In genomic region chrX:13153796-13154195, GRCh38 we compare ENCODE assay signal across 27 cellular contexts.
DNase-seq lines count a peak whose midpoint lies in the region; ATAC-seq and TF ChIP-seq lines count a peak whose summit lies in the region.
"Had no signal": no experiment of that assay in that cellular context is flagged by ENCODE, and none has a peak within 500 bp of the region (broad histone marks: within the 10 kb centered on the region; RNA-seq: fewer than 3 reads in every experiment).

No MANE protein-coding gene starts in this region.

- H3K23me2 ChIP-seq in H9 (ENCODE audit: insufficient read length, low read depth, low read length, poor library complexity, severe bottlenecking) = no peaks in the 10 kb centered on the region

- H3K14ac ChIP-seq in H9 (ENCODE audit: insufficient read depth, low read length) = no peak overlapping the region

- no peak overlapping the region for H2BK120ac ChIP-seq in H9 (ENCODE audit: low read depth, low read length, poor library complexity, severe bottlenecking)

- no peak for TF ChIP-seq CTCF in type B pancreatic cell (conservative IDR thresholded peaks at IDR 0.05)
- no peak for TF ChIP-seq CTCF in H9 (conservative IDR thresholded peaks at IDR 0.05)

- peaks cover 4% of the 10 kb centered on the region; the same call in 1 of the 2 replicates for H3K4me1 ChIP-seq in H9 (ENCODE audit: insufficient read depth, low read length)
- H3K4me1 ChIP-seq: ascending aorta, BLaER1, foreskin keratinocyte had no signal

- H4K8ac ChIP-seq in H9 (replicated peaks; ENCODE audit: insufficient read length, low read depth, low read length) = no peak overlapping the region

- H3K4me2 ChIP-seq in H9 (ENCODE audit: insufficient read depth, insufficient read length, low read length) = no peak overlapping the region
- H3K4me2 ChIP-seq: BLaER1, KMS-11 had no signal

- H4K91ac ChIP-seq in H9 (ENCODE audit: insufficient read length, low read depth, low read length) = no peak overlapping the region

- H3K9me3 ChIP-seq in MG63 (peaks cover 6% of the 10 kb centered on the region), H9 (ENCODE audit: control insufficient read depth, low read depth, low read length) (peaks cover 19% of the 10 kb centered on the region)
- H3K9me3 ChIP-seq: ascending aorta had no signal

- no peak overlapping the region for H2AFZ ChIP-seq in H9 (ENCODE audit: low read length)

- no peak overlapping the region for H3K9ac ChIP-seq in H9 (ENCODE audit: extremely low read depth, insufficient read length, low read length)
- H3K9ac ChIP-seq: BLaER1, KMS-11 had no signal

- no peaks in the 10 kb centered on the region for H3K79me1 ChIP-seq in H9 (ENCODE audit: insufficient read depth, low read depth, low read length, poor library complexity, severe bottlenecking)

- no peaks in the 10 kb centered on the region for H3K36me3 Mint-ChIP-seq in type B pancreatic cell
- peaks cover 16 to 26% (median 26%) of the 10 kb centered on the region in 3 experiments for H3K36me3 Mint-ChIP-seq in H9 (ENCODE audit: insufficient read depth in 1 of 3, low read depth in 3 of 3)

- no peak overlapping the region for H4K5ac ChIP-seq in H9 (ENCODE audit: insufficient read length, low read depth, low read length)

- H3K18ac ChIP-seq in H9 (ENCODE audit: insufficient read length, low read depth, low read length) = no peak overlapping the region

- H2BK20ac ChIP-seq in H9 (ENCODE audit: low read depth, low read length, poor library complexity, severe bottlenecking) = no peak overlapping the region

- H2BK5ac ChIP-seq in H9 (ENCODE audit: insufficient read length, low read length) = no peak overlapping the region

- ATAC-seq in HG03354 (IDR thresholded peaks at IDR 0.05; ENCODE audit: poor library complexity, severe bottlenecking, unreplicated experiment) = no peak
- ATAC-seq: activated naive CD4-positive, alpha-beta T cell treated with anti-CD3 and anti-CD28 coated beads, Interleukin-2, amount 50 U/mL, for 72 hours; activated T-helper 17 cell treated with anti-CD3 and anti-CD28 coated beads, Interleukin-2, amount 50 U/mL, for 72 hours; foreskin keratinocyte; HCT116; naive thymus-derived CD4-positive, alpha-beta T cell; WTC11 had no signal

- H4K20me1 ChIP-seq in H9 (ENCODE audit: control insufficient read depth, insufficient read depth, insufficient read length) = no peaks in the 10 kb centered on the region
- H4K20me1 ChIP-seq: BLaER1 had no signal

- WGBS in H9 (ENCODE audit: extremely low coverage, insufficient read length, low lambda C conversion rate) = no CpG with 5 or more reads among the region's 3 CpGs

- H3K27ac Mint-ChIP-seq in type B pancreatic cell (no peak overlapping the region), H9 (no peak overlapping the region)
- H3K27ac Mint-ChIP-seq: activated T-helper 17 cell treated with anti-CD3 and anti-CD28 coated beads, Interleukin-2, amount 50 U/mL, for 72 hours; mesothelial cell of epicardium had no signal

- no peak overlapping the region for H3K4me3 Mint-ChIP-seq in type B pancreatic cell
- peak overlapping the region in 1 of 2 experiments; percentile 36; a peak in 2 of 5 replicates for H3K4me3 Mint-ChIP-seq in H9
- H3K4me3 Mint-ChIP-seq: activated T-helper 17 cell treated with anti-CD3 and anti-CD28 coated beads, Interleukin-2, amount 50 U/mL, for 72 hours; mesothelial cell of epicardium; WTC11 had no signal

- H3K4me3 ChIP-seq in MG63 = no peak overlapping the region
- H3K4me3 ChIP-seq: ascending aorta, BLaER1 had no signal

- no peaks in the 10 kb centered on the region for H3K27me3 Mint-ChIP-seq in type B pancreatic cell
- no peaks in the 10 kb centered on the region for H3K27me3 Mint-ChIP-seq in H9 (ENCODE audit: low read depth)
- H3K27me3 Mint-ChIP-seq: activated T-helper 17 cell treated with anti-CD3 and anti-CD28 coated beads, Interleukin-2, amount 50 U/mL, for 72 hours; naive thymus-derived CD4-positive, alpha-beta T cell had no signal

- H3K9me3 Mint-ChIP-seq in type B pancreatic cell (peaks cover 10% of the 10 kb centered on the region), H9 (peaks cover 58 to 64% of the 10 kb centered on the region in 2 experiments)
- H3K9me3 Mint-ChIP-seq: activated T-helper 17 cell treated with anti-CD3 and anti-CD28 coated beads, Interleukin-2, amount 50 U/mL, for 72 hours had no signal

- no peak overlapping the region for H2BK12ac ChIP-seq in H9 (ENCODE audit: insufficient read length, low read depth, low read length)

- H3K79me2 ChIP-seq in H9 (ENCODE audit: insufficient read depth, low read length) = no peaks in the 10 kb centered on the region

- H3K27ac ChIP-seq in H9 (ENCODE audit: insufficient read length, low read depth, low read length) = no peak overlapping the region
- H3K27ac ChIP-seq: ascending aorta, BLaER1, foreskin keratinocyte, KMS-11 had no signal

- H3K4me1 Mint-ChIP-seq in type B pancreatic cell (ENCODE audit: unreplicated experiment) = no peaks in the 10 kb centered on the region
- peaks cover 11 to 17% of the 10 kb centered on the region in 2 experiments for H3K4me1 Mint-ChIP-seq in H9
- H3K4me1 Mint-ChIP-seq: activated T-helper 17 cell treated with anti-CD3 and anti-CD28 coated beads, Interleukin-2, amount 50 U/mL, for 72 hours had no signal

- no peak overlapping the region for H3K4ac ChIP-seq in H9 (ENCODE audit: low read depth, low read length)

- no peak overlapping the region for H3T11ph ChIP-seq in H9 (ENCODE audit: low read length)

- H3K36me3 ChIP-seq in MG63 = no peaks in the 10 kb centered on the region
- H3K36me3 ChIP-seq: ascending aorta, BLaER1 had no signal

- no peak overlapping the region for H3K56ac ChIP-seq in H9 (ENCODE audit: insufficient read length, low read depth, low read length)

- H2BK15ac ChIP-seq in H9 (ENCODE audit: low read depth, low read length) = no peak overlapping the region

- H3K27me3 ChIP-seq in MG63 (no peaks in the 10 kb centered on the region), H9 (ENCODE audit: insufficient read depth, low read length) (no peaks in the 10 kb centered on the region)
- H3K27me3 ChIP-seq: ascending aorta, BLaER1, foreskin keratinocyte had no signal

- H3K23ac ChIP-seq in H9 (ENCODE audit: insufficient read length, low read depth, low read length) = no peak overlapping the region

- peak; percentile 33 for DNase-seq in A172 (ENCODE audit: low spot score)
- DNase-seq in GM03348 (ENCODE audit: low spot score) = peak; percentile 9
- DNase-seq in MG63 = peak; percentile 67
- peak; percentile 73 for DNase-seq in fibroblast of peridontal ligament (ENCODE audit: extremely low read depth)
- DNase-seq in type B pancreatic cell (ENCODE audit: extremely low spot score, unreplicated experiment) = no peak
- no peak for DNase-seq in NCI-H1048 (lab: John Stamatoyannopoulos, UW)
- DNase-seq in H9 = no peak
- DNase-seq: central memory CD4-positive, alpha-beta T cell; DMS79 treated with DMSO at 0.1 percent for 48 hours; foreskin keratinocyte; naive thymus-derived CD4-positive, alpha-beta T cell; NCI-H1092 treated with DMSO at 0.1 percent for 48 hours; NCI-H1930; NCI-H345; NCI-H82; OCI-M1; retina; substantia nigra had no signal

- no peak overlapping the region for H2AK5ac ChIP-seq in H9 (ENCODE audit: insufficient read length, low read length)

Comparison
In these comparisons a context has a peak if more than half of its experiments do, and no peak if none do; other contexts are left out.
1. DNase-seq: peak in A172 (single experiment), GM03348 (single experiment), MG63 (single experiment) and fibroblast of peridontal ligament (single experiment); none in type B pancreatic cell (single experiment), NCI-H1048 (single experiment) and H9 (single experiment).